In the genomic region with DNA sequence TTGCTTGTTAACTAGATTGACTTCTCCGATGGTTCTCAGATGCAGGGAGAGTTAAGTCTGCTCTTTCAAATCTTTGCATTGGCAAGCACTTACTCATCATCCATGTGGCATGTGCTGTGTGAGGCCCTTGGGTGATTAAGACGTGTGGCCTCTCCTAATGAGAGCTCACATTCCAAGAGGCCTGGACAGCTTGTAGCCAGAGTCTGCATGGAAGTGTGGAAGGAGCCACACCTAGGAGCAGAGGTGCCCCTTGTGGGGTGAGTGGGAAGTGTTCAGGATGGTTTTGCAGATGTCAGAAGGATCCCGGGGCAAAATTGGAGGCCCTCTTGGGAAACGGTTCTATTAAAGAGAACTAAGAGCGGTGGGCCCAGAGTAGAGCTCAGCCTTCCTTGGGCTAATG, we compare ENCODE assay signal across 14 cellular contexts.
DNase-seq lines count a peak whose midpoint lies in the region; ATAC-seq and TF ChIP-seq lines count a peak whose summit lies in the region.
"Had no signal": no experiment of that assay in that cellular context is flagged by ENCODE, and none has a peak within 500 bp of the region (broad histone marks: within the 10 kb centered on the region; RNA-seq: fewer than 3 reads in every experiment).

No MANE protein-coding gene starts in this region.

- H3K27ac ChIP-seq in VCaP = no peak overlapping the region
- no peak overlapping the region for H3K27ac ChIP-seq in prostate gland
- no peak overlapping the region for H3K27ac ChIP-seq in PC-9
- H3K27ac ChIP-seq: gastroesophageal sphincter had no signal

- no peaks in the 10 kb centered on the region for H4K20me1 ChIP-seq in PC-9 (ENCODE audit: insufficient read depth)

- no peak for TF ChIP-seq POLR2A in prostate gland (IDR thresholded peaks at IDR 0.05)

- H3K4me3 ChIP-seq in BE2C (ENCODE audit: low read depth, low read length) = no peak overlapping the region
- no peak overlapping the region for H3K4me3 ChIP-seq in prostate gland
- no peak overlapping the region for H3K4me3 ChIP-seq in PC-9
- H3K4me3 ChIP-seq: gastroesophageal sphincter had no signal

- no peaks in the 10 kb centered on the region for H3F3A ChIP-seq in PC-9 (ENCODE audit: insufficient read depth, low read depth)

- CTCF ChIA-PET in PC-9 (lab: Charles Lee) = no interaction called here

- intact Hi-C loops in prostate gland (cut with DNase I) (no loop called here), PC-9 (cut with micrococcal nuclease; ENCODE audit: unreplicated experiment) (no loop called here)

- ATAC-seq in GM18519 (IDR thresholded peaks at IDR 0.05; ENCODE audit: low FRiP score, unreplicated experiment) (no peak), omental fat pad (ENCODE audit: low FRiP score) (no peak)
- ATAC-seq: activated CD8-positive, alpha-beta memory T cell treated with anti-CD3 and anti-CD28 coated beads, Interleukin-2, amount 10 ng/mL, durations not matched to agents 7 days and 5 days; activated naive CD4-positive, alpha-beta T cell treated with anti-CD3 and anti-CD28 coated beads, Interleukin-2, amount 50 U/mL, for 72 hours; gastroesophageal sphincter; left colon had no signal

- H3K79me2 ChIP-seq in PC-9 (ENCODE audit: low read depth) = no peaks in the 10 kb centered on the region

- DNase-seq in BE2C (no peak), HT-29 (ENCODE audit: low spot score) (peak; percentile 21), left kidney (ENCODE audit: low read depth, low spot score) (peak; percentile 12), prostate gland (ENCODE audit: low spot score) (no peak), omental fat pad (ENCODE audit: low spot score) (no peak), PC-9 (no peak)
- DNase-seq: activated CD8-positive, alpha-beta memory T cell treated with anti-CD3 and anti-CD28 coated beads, Interleukin-2, amount 10 ng/mL, durations not matched to agents 7 days and 5 days; dermis blood vessel endothelial cell; left colon; NCI-H2081 had no signal

- H3K4me1 ChIP-seq in BE2C (peaks cover 50% of the 10 kb centered on the region), prostate gland (replicated peaks) (no peaks in the 10 kb centered on the region), PC-9 (replicated peaks; ENCODE audit: insufficient read depth) (no peaks in the 10 kb centered on the region)
- H3K4me1 ChIP-seq: gastroesophageal sphincter had no signal

- H3K36me3 ChIP-seq in BE2C (peaks cover 3% of the 10 kb centered on the region; the same call in 1 of the 2 replicates), prostate gland (no peaks in the 10 kb centered on the region), PC-9 (ENCODE audit: low read depth) (no peaks in the 10 kb centered on the region)

- H3K9me2 ChIP-seq in PC-9 (ENCODE audit: insufficient read depth) = no peaks in the 10 kb centered on the region

- TF ChIP-seq CTCF in BE2C (IDR thresholded peaks at IDR 0.05; ENCODE audit: low read depth, low read length) (peak; percentile 70), VCaP (conservative IDR thresholded peaks at IDR 0.05) (peak; percentile 21; the same call in 1 of the 2 replicates), prostate gland (IDR thresholded peaks at IDR 0.05) (no peak), omental fat pad (IDR thresholded peaks at IDR 0.05) (no peak), PC-9 (conservative IDR thresholded peaks at IDR 0.05) (no peak; the same call in 1 of the 2 replicates)

- POLR2A ChIA-PET in PC-9 (lab: Charles Lee; ENCODE audit: unreplicated experiment) = no interaction called here

- H2AFZ ChIP-seq in PC-9 = no peak overlapping the region

- H3K27me3 ChIP-seq in BE2C (no peaks in the 10 kb centered on the region), prostate gland (replicated peaks; ENCODE audit: insufficient read depth) (no peaks in the 10 kb centered on the region), PC-9 (ENCODE audit: insufficient read depth, low read depth) (peaks cover 53% of the 10 kb centered on the region)
- H3K27me3 ChIP-seq: gastroesophageal sphincter had no signal

- H3K9me3 ChIP-seq in BE2C = no peaks in the 10 kb centered on the region
- no peaks in the 10 kb centered on the region for H3K9me3 ChIP-seq in prostate gland
- H3K9me3 ChIP-seq in PC-9 (ENCODE audit: insufficient read depth, low read depth) = no peaks in the 10 kb centered on the region
- H3K9me3 ChIP-seq: gastroesophageal sphincter had no signal

- WGBS in prostate gland = 73% methylated on average over 5 of the region's 5 CpGs

- H3K4me2 ChIP-seq in PC-9 = no peak overlapping the region

- BruUV-seq in PC-9 (replicated peaks; lab: Mats Ljungman, UMichigan) = no TSS peak

Comparison
In these comparisons a context has a peak if more than half of its experiments do, and no peak if none do; other contexts are left out.
1. DNase-seq: peak in HT-29 (single experiment) and left kidney (single experiment); none in BE2C (single experiment), prostate gland (single experiment), omental fat pad (single experiment) and PC-9 (0 of 2).
2. CTCF ChIP-seq: peak in BE2C (single experiment) and VCaP (single experiment); none in prostate gland (0 of 4), omental fat pad (0 of 3) and PC-9 (single experiment).